27 cellular contexts compared by ENCODE assay signal in genomic region chr2:139020287-139020686, GRCh38.
"Had no signal": no experiment of that assay in that cellular context is flagged by ENCODE, and none has a peak within 500 bp of the region (broad histone marks: within the 10 kb centered on the region; RNA-seq: fewer than 3 reads in every experiment).

No MANE protein-coding gene starts in this region.

- H3K4me1 ChIP-seq: gastrocnemius medialis, lower lobe of right lung, prostate gland, right atrium auricular region, suprapubic skin, transverse colon, upper lobe of right lung, uterus had no signal

- H3K27ac Mint-ChIP-seq: dendritic cell treated with granulocyte-macrophage colony-stimulating factor and Interleukin-4, amounts not matched to agents 40 ng/mL and 50 ng/mL, for 4 days; endodermal cell; naive thymus-derived CD8-positive, alpha-beta T cell; nephron progenitor cell; stimulated activated naive CD8-positive, alpha-beta T cell treated with anti-CD3 and anti-CD28 coated beads, Interleukin-15, amount 100 ng/mL, for 72 hours had no signal

- H3K27me3 ChIP-seq: gastrocnemius medialis, right atrium auricular region, suprapubic skin, transverse colon, upper lobe of right lung, uterus had no signal

- H3K36me3 ChIP-seq: gastrocnemius medialis, lower lobe of right lung, prostate gland, right atrium auricular region, suprapubic skin, transverse colon, upper lobe of right lung, uterus had no signal

- H3K27ac ChIP-seq: epithelial cell of prostate, gastrocnemius medialis, lower lobe of right lung, prostate gland, right atrium auricular region, suprapubic skin, transverse colon, upper lobe of right lung, uterus had no signal

- H3K27me3 Mint-ChIP-seq: dendritic cell treated with granulocyte-macrophage colony-stimulating factor and Interleukin-4, amounts not matched to agents 40 ng/mL and 50 ng/mL, for 4 days; naive thymus-derived CD8-positive, alpha-beta T cell; stimulated activated naive CD8-positive, alpha-beta T cell treated with anti-CD3 and anti-CD28 coated beads, Interleukin-15, amount 100 ng/mL, for 72 hours had no signal

- H3K4me3 ChIP-seq: gastrocnemius medialis, lower lobe of right lung, prostate gland, right atrium auricular region, smooth muscle cell, suprapubic skin, transverse colon, upper lobe of right lung, uterus had no signal

- DNase-seq: effector CD8-positive, alpha-beta T cell; endodermal cell; foreskin fibroblast; gastrocnemius medialis; head of caudate nucleus; left ventricle myocardium superior; lower lobe of right lung; naive thymus-derived CD8-positive, alpha-beta T cell; nephron progenitor cell; nucleus accumbens; stimulated activated CD4-positive, alpha-beta T cell treated with anti-CD3 and anti-CD28 coated beads, Interleukin-12 subunit alpha, Interleukin-12 subunit beta, amount 100 ng/mL, for 4 hours; stimulated activated CD4-positive, alpha-beta T cell treated with anti-CD3 and anti-CD28 coated beads, Interleukin-1b, Interleukin-23, amount 100 ng/mL, for 48 hours; stimulated activated CD4-positive, alpha-beta T cell treated with anti-CD3 and anti-CD28 coated beads, Interleukin-4, amount 100 ng/mL, for 1 hour; stimulated activated CD8-positive, alpha-beta memory T cell treated with anti-CD3 and anti-CD28 coated beads, Interleukin-4, amount 100 ng/mL, for 48 hours; stimulated activated naive CD4-positive, alpha-beta T cell; stimulated activated naive CD8-positive, alpha-beta T cell treated with anti-CD3 and anti-CD28 coated beads, Interleukin-15, amount 100 ng/mL, for 72 hours; transverse colon; upper lobe of right lung; uterus had no signal

- H3K4me2 ChIP-seq: smooth muscle cell had no signal

- H3K4me3 Mint-ChIP-seq: dendritic cell treated with granulocyte-macrophage colony-stimulating factor and Interleukin-4, amounts not matched to agents 40 ng/mL and 50 ng/mL, for 4 days; endodermal cell; naive thymus-derived CD8-positive, alpha-beta T cell; nephron progenitor cell; stimulated activated naive CD8-positive, alpha-beta T cell treated with anti-CD3 and anti-CD28 coated beads, Interleukin-15, amount 100 ng/mL, for 72 hours had no signal

- H3K36me3 Mint-ChIP-seq: naive thymus-derived CD8-positive, alpha-beta T cell had no signal

- ATAC-seq: esophagus mucosa; gastrocnemius medialis; left ventricle myocardium superior; lower lobe of right lung; naive thymus-derived CD8-positive, alpha-beta T cell; sciatic nerve; stimulated activated naive CD8-positive, alpha-beta T cell treated with anti-CD3 and anti-CD28 coated beads, Interleukin-15, amount 100 ng/mL, for 72 hours; upper lobe of right lung had no signal

- H3K9me3 ChIP-seq: gastrocnemius medialis, lower lobe of right lung, prostate gland, upper lobe of right lung, uterus had no signal

- H3K4me1 Mint-ChIP-seq: endodermal cell; naive thymus-derived CD8-positive, alpha-beta T cell; nephron progenitor cell; stimulated activated naive CD8-positive, alpha-beta T cell treated with anti-CD3 and anti-CD28 coated beads, Interleukin-15, amount 100 ng/mL, for 72 hours had no signal
